In the genomic region with DNA sequence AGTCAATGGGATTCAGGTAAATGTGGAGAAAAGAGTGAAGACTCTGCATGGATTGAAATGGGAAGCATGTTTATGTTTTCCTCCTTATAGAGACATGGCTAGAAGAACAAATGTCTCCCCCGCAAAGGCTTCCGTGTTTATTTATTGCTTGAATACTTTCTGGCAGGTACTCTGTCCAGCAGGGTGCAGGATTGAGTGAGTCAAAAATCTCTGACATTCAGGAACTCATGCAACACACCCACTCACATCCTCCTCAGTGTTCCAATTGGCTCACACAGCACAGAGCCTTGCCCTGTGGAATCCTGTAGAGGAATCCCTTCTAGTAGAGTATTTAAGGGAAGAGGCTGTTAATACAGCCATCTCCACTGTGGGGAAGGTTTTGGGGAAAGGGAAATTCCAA, we compare ENCODE assay signal across 12 cellular contexts.
DNase-seq lines count a peak whose midpoint lies in the region; ATAC-seq and TF ChIP-seq lines count a peak whose summit lies in the region.
"Had no signal": no experiment of that assay in that cellular context is flagged by ENCODE, and none has a peak within 500 bp of the region (broad histone marks: within the 10 kb centered on the region; RNA-seq: fewer than 3 reads in every experiment).

No MANE protein-coding gene starts in this region.

- ATAC-seq in GM18861 (IDR thresholded peaks at IDR 0.05; ENCODE audit: unreplicated experiment) (peak; percentile 52), HG03442 (IDR thresholded peaks at IDR 0.05; ENCODE audit: unreplicated experiment) (peak; percentile 83)
- ATAC-seq: left lung had no signal

- no peaks in the 10 kb centered on the region for H3K36me3 ChIP-seq in BE2C
- H3K36me3 ChIP-seq: left lung, stomach had no signal

- H3K4me3 ChIP-seq in BE2C (ENCODE audit: low read depth, low read length) (no peak overlapping the region), epithelial cell of esophagus (ENCODE audit: low read length) (no peak overlapping the region)
- H3K4me3 ChIP-seq: left lung, stomach had no signal

- TF ChIP-seq CTCF in BE2C (IDR thresholded peaks at IDR 0.05; ENCODE audit: low read depth, low read length) (peak; percentile 18), epithelial cell of esophagus (IDR thresholded peaks at IDR 0.05; ENCODE audit: insufficient read depth, low read depth, low read length, missing control alignments) (no peak)

- no peaks in the 10 kb centered on the region for H3K9me3 ChIP-seq in BE2C
- H3K9me3 ChIP-seq: left lung had no signal

- DNase-seq in BE2C (peak; percentile 11), epithelial cell of esophagus (ENCODE audit: low read depth) (peak; percentile 19), NCI-H2196 (lab: John Stamatoyannopoulos, UW; ENCODE audit: unreplicated experiment) (no peak), NCI-H774 (lab: John Stamatoyannopoulos, UW) (no peak)
- no peak for DNase-seq in activated CD4-positive, alpha-beta T cell treated with anti-CD3 and anti-CD28 coated beads for 4 hours
- DNase-seq in stimulated activated CD4-positive, alpha-beta T cell treated with anti-CD3 and anti-CD28 coated beads, Interleukin-1b, Interleukin-23, amount 100 ng/mL, for 48 hours, result no peak
- DNase-seq: activated B cell treated with CpG ODN at 0.5 μM for 24 hours; CD4-positive, CD25-positive, alpha-beta regulatory T cell; left lung; stomach had no signal

- H3K27me3 ChIP-seq in BE2C, result no peaks in the 10 kb centered on the region
- H3K27me3 ChIP-seq: left lung, stomach had no signal

- H3K4me1 ChIP-seq in BE2C, result no peaks in the 10 kb centered on the region
- H3K4me1 ChIP-seq: left lung, stomach had no signal

Comparison
In these comparisons a context has a peak if more than half of its experiments do, and no peak if none do; other contexts are left out.
1. DNase-seq: peak in BE2C (single experiment) and epithelial cell of esophagus (single experiment); none in NCI-H2196 (single experiment), NCI-H774 (single experiment), activated CD4-positive, alpha-beta T cell treated with anti-CD3 and anti-CD28 coated beads for 4 hours (0 of 2) and stimulated activated CD4-positive, alpha-beta T cell treated with anti-CD3 and anti-CD28 coated beads, Interleukin-1b, Interleukin-23, amount 100 ng/mL, for 48 hours (single experiment).